In the genomic region with DNA sequence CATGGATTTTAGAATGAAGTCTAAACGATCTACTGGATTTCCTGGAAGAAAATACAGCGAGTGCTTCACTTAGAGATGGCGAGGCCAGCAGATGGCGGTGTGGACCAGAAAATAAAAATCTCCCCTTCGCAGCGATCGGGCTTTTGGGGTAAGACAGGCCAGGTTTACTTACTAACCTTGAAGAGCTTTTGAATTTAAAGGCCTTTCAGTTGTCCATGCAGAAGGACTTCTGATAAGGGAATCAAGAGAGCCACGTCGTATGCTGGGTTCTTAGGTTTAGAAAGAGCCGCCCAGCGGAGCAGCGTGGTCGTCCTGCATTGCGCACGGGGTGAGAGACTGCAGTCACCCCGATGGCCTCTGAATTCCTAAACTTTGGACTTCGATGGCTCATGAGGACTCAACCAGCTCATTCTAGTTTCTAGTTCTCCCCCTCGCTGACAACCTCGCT, we compare ENCODE assay signal across 8 cellular contexts.
DNase-seq lines count a peak whose midpoint lies in the region; ATAC-seq and TF ChIP-seq lines count a peak whose summit lies in the region.

No MANE protein-coding gene starts in this region.

- CTCF ChIA-PET in activated naive CD4-positive, alpha-beta T cell treated with anti-CD3 and anti-CD28 coated beads, Interleukin-2, amount 10 ng/mL, durations not matched to agents 7 days and 5 days (lab: Charles Lee) = interaction anchor here (0.7 to 3.4 kb wide), 11 partner anchors 9 to 667 kb away, joined by 3 to 16 read pairs (median 3); no protein-coding TSS in a partner anchor

- H3K4me3 Mint-ChIP-seq in activated naive CD4-positive, alpha-beta T cell treated with anti-CD3 and anti-CD28 coated beads, Interleukin-2, amount 10 ng/mL, durations not matched to agents 7 days and 5 days = no peak overlapping the region

- no peak overlapping the region for H3K27ac Mint-ChIP-seq in activated naive CD4-positive, alpha-beta T cell treated with anti-CD3 and anti-CD28 coated beads, Interleukin-2, amount 10 ng/mL, durations not matched to agents 7 days and 5 days

- 26 to 30% (median 28%) methylated on average over 19 of the region's 19 CpGs for WGBS in psoas muscle, 3 donors

- peaks cover 15% of the 10 kb centered on the region for H3K27me3 Mint-ChIP-seq in activated naive CD4-positive, alpha-beta T cell treated with anti-CD3 and anti-CD28 coated beads, Interleukin-2, amount 10 ng/mL, durations not matched to agents 7 days and 5 days

- no peaks in the 10 kb centered on the region for H3K36me3 Mint-ChIP-seq in activated naive CD4-positive, alpha-beta T cell treated with anti-CD3 and anti-CD28 coated beads, Interleukin-2, amount 10 ng/mL, durations not matched to agents 7 days and 5 days

- ATAC-seq in psoas muscle (peak; percentile 58 to 88 (median 68)), HG02759 (IDR thresholded peaks at IDR 0.05; ENCODE audit: unreplicated experiment) (no peak), GM19395 (IDR thresholded peaks at IDR 0.05; ENCODE audit: unreplicated experiment) (no peak)

- peak; percentile 18 for DNase-seq in Caki2 (ENCODE audit: low read depth)
- DNase-seq in Jurkat, Clone E6-1 (ENCODE audit: low read depth, low spot score) = peak; percentile 28
- DNase-seq in NOMO-1 treated with dmso at 0.1 percent for 144 hours (lab: John Stamatoyannopoulos, UW; ENCODE audit: unreplicated experiment) = peak; percentile 59
- peak; percentile 57 for DNase-seq in activated naive CD4-positive, alpha-beta T cell treated with anti-CD3 and anti-CD28 coated beads, Interleukin-2, amount 10 ng/mL, durations not matched to agents 7 days and 5 days
- DNase-seq in cardiac muscle cell (ENCODE audit: low read depth in 1 of 2, low spot score in 1 of 2) = peak; percentile 62 to 68
- peak; percentile 42 to 73 for DNase-seq in psoas muscle

- TF ChIP-seq CTCF in cardiac muscle cell (IDR thresholded peaks at IDR 0.05; ENCODE audit: low read depth, low read length) = peak; percentile 74
- TF ChIP-seq CTCF in psoas muscle (IDR thresholded peaks at IDR 0.05) = peak; percentile 76

- no peaks in the 10 kb centered on the region for H3K9me3 Mint-ChIP-seq in activated naive CD4-positive, alpha-beta T cell treated with anti-CD3 and anti-CD28 coated beads, Interleukin-2, amount 10 ng/mL, durations not matched to agents 7 days and 5 days

- H3K4me1 Mint-ChIP-seq in activated naive CD4-positive, alpha-beta T cell treated with anti-CD3 and anti-CD28 coated beads, Interleukin-2, amount 10 ng/mL, durations not matched to agents 7 days and 5 days = peaks cover 3% of the 10 kb centered on the region

- H3K27ac ChIP-seq in cardiac muscle cell (no peak overlapping the region), psoas muscle (no peak overlapping the region)

- H3K4me1 ChIP-seq in cardiac muscle cell (ENCODE audit: low read depth) (no peaks in the 10 kb centered on the region), psoas muscle (peaks cover 6% of the 10 kb centered on the region)

- H3K27me3 ChIP-seq in cardiac muscle cell (peaks cover 20% of the 10 kb centered on the region), psoas muscle (ENCODE audit: insufficient read depth in 3 of 3, low read length in 2 of 3) (no peaks in the 10 kb centered on the region)

- H3K9me3 ChIP-seq in cardiac muscle cell (ENCODE audit: low read depth) (no peaks in the 10 kb centered on the region), psoas muscle (no peaks in the 10 kb centered on the region)

- intact Hi-C loops in psoas muscle (cut with DNase I) = loop anchor here in 1 of 2 donors (5.0 to 10.0 kb wide), 3 partner anchors 287 to 780 kb away; partner anchors contain the start of gene KIZ

- H3K36me3 ChIP-seq in cardiac muscle cell = no peaks in the 10 kb centered on the region
- H3K36me3 ChIP-seq in psoas muscle (ENCODE audit: insufficient read depth in 1 of 2, low read depth in 1 of 2) = no peaks in the 10 kb centered on the region

- H3K4me3 ChIP-seq in Jurkat, Clone E6-1 (ENCODE audit: low read length) = no peak overlapping the region
- H3K4me3 ChIP-seq in cardiac muscle cell (no peak overlapping the region), psoas muscle (peak overlapping the region; percentile 33)

- in situ Hi-C loops in Caki2 (cut with HindIII; ENCODE audit: low pct_unique_long_range_greater_than_20kb, low sequenced_read_pairs) = no loop called here

Comparison
In these comparisons a context has a peak if more than half of its experiments do, and no peak if none do; other contexts are left out.
1. ATAC-seq: peak in psoas muscle (4 of 4); none in HG02759 (single experiment) and GM19395 (single experiment).
2. Peak in every context shown above with its lines, with median percentiles within 50 percentile points of each other: DNase-seq.